ENCODE assay signal across 9 cellular contexts in genomic region chr2:230160112-230160660, GRCh38. TPM values are rescaled to one million over a fixed set of nuclear protein-coding genes. Genes with fewer than 3 reads are reported as not detected.
DNase-seq lines count a peak whose midpoint lies in the region; ATAC-seq and TF ChIP-seq lines count a peak whose summit lies in the region.
"Had no signal": no experiment of that assay in that cellular context is flagged by ENCODE, and none has a peak within 500 bp of the region (broad histone marks: within the 10 kb centered on the region; RNA-seq: fewer than 3 reads in every experiment).

No MANE protein-coding gene starts in this region.

- peaks cover 0 to 5% (median 0%) of the 10 kb centered on the region in 9 donors for H3K9me3 Mint-ChIP-seq in naive thymus-derived CD8-positive, alpha-beta T cell
- H3K9me3 Mint-ChIP-seq: natural killer cell treated with Interleukin-12 subunit alpha and Interleukin-12 subunit beta and Interleukin-15 and Interleukin-18, amount 100 ng/mL, for 72 hours had no signal

- H3K4me3 Mint-ChIP-seq in naive thymus-derived CD8-positive, alpha-beta T cell, result peak overlapping the region in 2 of 10 donors; percentile 59 to 63
- H3K4me3 Mint-ChIP-seq: natural killer cell treated with Interleukin-12 subunit alpha and Interleukin-12 subunit beta and Interleukin-15 and Interleukin-18, amount 100 ng/mL, for 72 hours had no signal

- H3K36me3 ChIP-seq in testis (ENCODE audit: low read depth, missing control alignments), result no peaks in the 10 kb centered on the region

- H3K4me3 ChIP-seq in testis, result no peak overlapping the region

- no peaks in the 10 kb centered on the region for H3K9me3 ChIP-seq in testis

- peak; percentile 54 to 57 for ATAC-seq in naive thymus-derived CD8-positive, alpha-beta T cell
- ATAC-seq in HG02678 (IDR thresholded peaks at IDR 0.05; ENCODE audit: unreplicated experiment), result no peak

- intact Hi-C loops in testis (cut with DNase I; ENCODE audit: low total_unique reads), result no loop called here

- no peak for TF ChIP-seq POLR2A in testis (IDR thresholded peaks at IDR 0.05)

- peaks cover 0 to 22% (median 13%) of the 10 kb centered on the region in 3 donors for H3K36me3 Mint-ChIP-seq in naive thymus-derived CD8-positive, alpha-beta T cell
- H3K36me3 Mint-ChIP-seq: natural killer cell treated with Interleukin-12 subunit alpha and Interleukin-12 subunit beta and Interleukin-15 and Interleukin-18, amount 100 ng/mL, for 72 hours had no signal

- peak; percentile 41 for DNase-seq in A172 (ENCODE audit: low spot score)
- DNase-seq in NCI-H774 (lab: John Stamatoyannopoulos, UW), result peak; percentile 31
- DNase-seq in activated CD8-positive, alpha-beta memory T cell treated with anti-CD3 and anti-CD28 coated beads for 1 hour (ENCODE audit: extremely low read depth in 1 of 2, low read depth in 1 of 2), result peak; percentile 13 to 17
- peak; percentile 41 for DNase-seq in epidermal melanocyte (ENCODE audit: insufficient read length, low spot score)
- peak in 9 of 10 donors; percentile 11 to 59 (median 46) for DNase-seq in naive thymus-derived CD8-positive, alpha-beta T cell
- peak; percentile 41 for DNase-seq in testis

- no peaks in the 10 kb centered on the region for H3K27me3 ChIP-seq in testis

- 40 to 48% methylated on average over 10 to 11 of the region's 11 CpGs for WGBS in testis, 2 donors

- H3K27me3 Mint-ChIP-seq in naive thymus-derived CD8-positive, alpha-beta T cell, result peaks cover 0 to 2% (median 0%) of the 10 kb centered on the region in 5 donors
- H3K27me3 Mint-ChIP-seq: natural killer cell treated with Interleukin-12 subunit alpha and Interleukin-12 subunit beta and Interleukin-15 and Interleukin-18, amount 100 ng/mL, for 72 hours had no signal

- H3K4me1 ChIP-seq in testis, result no peaks in the 10 kb centered on the region

- TF ChIP-seq CTCF in GM12873 (IDR thresholded peaks at IDR 0.05; ENCODE audit: insufficient read depth, low read depth, low read length, missing control alignments) (peak; percentile 74), testis (IDR thresholded peaks at IDR 0.05) (peak; percentile 54 to 74 (median 55))

- POLR2A ChIA-PET in naive thymus-derived CD8-positive, alpha-beta T cell (lab: Charles Lee), result interaction anchor here (0.7 to 1.1 kb wide), 5 partner anchors 10 to 453 kb away, joined by 3 to 7 read pairs (median 3); no protein-coding TSS in a partner anchor

- H3K27ac ChIP-seq in testis, result no peak overlapping the region

- H3K4me1 Mint-ChIP-seq in naive thymus-derived CD8-positive, alpha-beta T cell, result peaks cover 5 to 10% (median 8%) of the 10 kb centered on the region in 4 donors

- H3K27ac Mint-ChIP-seq in naive thymus-derived CD8-positive, alpha-beta T cell, result peak overlapping the region in 2 of 10 donors; percentile 13 to 72
- H3K27ac Mint-ChIP-seq: natural killer cell treated with Interleukin-12 subunit alpha and Interleukin-12 subunit beta and Interleukin-15 and Interleukin-18, amount 100 ng/mL, for 72 hours had no signal

RNA-seq across cellular contexts. Expression of gene SP110, which starts 59.6 kb away (rescaled TPM):
- total RNA-seq in A172 (2014; rRNA removed; shearing (Covaris generic)), result 18.9 and 22.6 TPM in 2 replicates
- total RNA-seq in naive thymus-derived CD8-positive, alpha-beta T cell, result 100 to 1,000 TPM; 116 to 121 TPM
- polyA plus RNA-seq in naive thymus-derived CD8-positive, alpha-beta T cell, result 100 to 1,000 TPM in 2 of 3 donors, 10 to 100 TPM in 1; 82.8 to 115 (median 112) TPM
- total RNA-seq in testis, result 10 to 100 TPM; 15.3 to 17.7 TPM
- polyA plus RNA-seq in testis (ENCODE audit: insufficient read depth, low read depth, low replicate concordance), result 7.5 TPM
